11 cellular contexts compared by ENCODE assay signal in genomic region chr11:1880746-1881441, GRCh38. TPM values are rescaled to one million over a fixed set of nuclear protein-coding genes. Genes with fewer than 3 reads are reported as not detected.
DNase-seq lines count a peak whose midpoint lies in the region; ATAC-seq and TF ChIP-seq lines count a peak whose summit lies in the region.
"Had no signal": no experiment of that assay in that cellular context is flagged by ENCODE, and none has a peak within 500 bp of the region (broad histone marks: within the 10 kb centered on the region; RNA-seq: fewer than 3 reads in every experiment).

No MANE protein-coding gene starts in this region.

- intact Hi-C loops in Right ventricle myocardium superior (cut with DNase I) = loop anchor here (5.0 to 10.0 kb wide), 3 partner anchors 36 to 264 kb away; partner anchors contain the start of gene TNNT3
- intact Hi-C loops in cardiac septum (cut with DNase I) = loop anchor here (5.0 kb wide), 3 partner anchors 36 to 189 kb away; partner anchors contain the start of genes TNNI2 and TNNT3

- H3K9me3 Mint-ChIP-seq in effector memory CD8-positive, alpha-beta T cell = no peaks in the 10 kb centered on the region
- no peaks in the 10 kb centered on the region for H3K9me3 Mint-ChIP-seq in osteocyte (ENCODE audit: unreplicated experiment)

- no peaks in the 10 kb centered on the region for H3K27me3 Mint-ChIP-seq in effector memory CD8-positive, alpha-beta T cell
- no peaks in the 10 kb centered on the region for H3K27me3 Mint-ChIP-seq in osteocyte (ENCODE audit: unreplicated experiment)

- DNase-seq in Right ventricle myocardium superior (no peak), cardiac septum (ENCODE audit: low spot score) (no peak), osteocyte (ENCODE audit: extremely low spot score, unreplicated experiment) (no peak), NCI-H226 (no peak), 8988T (no peak), T-helper 2 cell (no peak)
- no peak for DNase-seq in effector memory CD8-positive, alpha-beta T cell
- DNase-seq: activated effector memory CD4-positive, alpha-beta T cell treated with anti-CD3 and anti-CD28 coated beads, Interleukin-2, amount 50 U/mL, for 16 hours; NCI-H82 had no signal

- H3K4me1 Mint-ChIP-seq in effector memory CD8-positive, alpha-beta T cell (ENCODE audit: low read depth in 2 of 2) = peaks cover 16 to 17% of the 10 kb centered on the region in 2 donors
- peaks cover 29% of the 10 kb centered on the region for H3K4me1 Mint-ChIP-seq in osteocyte (ENCODE audit: unreplicated experiment)

- H3K27ac Mint-ChIP-seq in effector memory CD8-positive, alpha-beta T cell = peak overlapping the region; percentile 46 to 83
- peak overlapping the region; percentile 95 for H3K27ac Mint-ChIP-seq in osteocyte (ENCODE audit: unreplicated experiment)

- ATAC-seq in Right ventricle myocardium superior (ENCODE audit: poor library complexity) (peak; percentile 1), HG02938 (IDR thresholded peaks at IDR 0.05; ENCODE audit: unreplicated experiment) (no peak)
- no peak for ATAC-seq in effector memory CD8-positive, alpha-beta T cell (replicated peaks)

- no peak for TF ChIP-seq CTCF in osteocyte (IDR thresholded peaks at IDR 0.05)

- H3K36me3 Mint-ChIP-seq in effector memory CD8-positive, alpha-beta T cell (ENCODE audit: insufficient read depth) = peaks cover 21% of the 10 kb centered on the region
- H3K36me3 Mint-ChIP-seq in osteocyte (ENCODE audit: unreplicated experiment) = no peaks in the 10 kb centered on the region

- no peak overlapping the region for H3K4me3 Mint-ChIP-seq in effector memory CD8-positive, alpha-beta T cell
- no peak overlapping the region for H3K4me3 Mint-ChIP-seq in osteocyte (ENCODE audit: unreplicated experiment)

RNA-seq across cellular contexts. Expression of gene PRR33, which starts 10.8 kb away (rescaled TPM):
- total RNA-seq in Right ventricle myocardium superior (5.8 TPM), cardiac septum (0.75 TPM), osteocyte (not detected in 2 replicates)
- total RNA-seq: M059J had no signal

RNA-seq across cellular contexts. Expression of gene LSP1, which starts 28.0 kb away (rescaled TPM):
- 23.0 TPM for total RNA-seq in Right ventricle myocardium superior
- 35.1 TPM for total RNA-seq in cardiac septum
- 26.9 and 29.5 TPM in 2 replicates for total RNA-seq in osteocyte

RNA-seq across cellular contexts. Expression of gene TNNT3, which starts 38.6 kb away (rescaled TPM):
- total RNA-seq in Right ventricle myocardium superior = 35.7 TPM
- total RNA-seq in cardiac septum = 41.5 TPM
- 2.6 and 4.4 TPM in 2 replicates for total RNA-seq in osteocyte
- total RNA-seq: M059J had no signal

RNA-seq across cellular contexts. Expression of gene TNNI2, which starts 42.1 kb away (rescaled TPM):
- total RNA-seq in Right ventricle myocardium superior (not detected), cardiac septum (0.78 TPM), osteocyte (1.0 and 1.1 TPM in 2 replicates)
- total RNA-seq: M059J had no signal

RNA-seq across cellular contexts. Expression of gene SYT8, which starts 46.1 kb away (rescaled TPM):
- total RNA-seq in Right ventricle myocardium superior (not detected), cardiac septum (not detected), osteocyte (5.0 and 6.2 TPM in 2 replicates)
- total RNA-seq: M059J had no signal
